ENCODE assay signal across 8 cellular contexts in the genomic region with DNA sequence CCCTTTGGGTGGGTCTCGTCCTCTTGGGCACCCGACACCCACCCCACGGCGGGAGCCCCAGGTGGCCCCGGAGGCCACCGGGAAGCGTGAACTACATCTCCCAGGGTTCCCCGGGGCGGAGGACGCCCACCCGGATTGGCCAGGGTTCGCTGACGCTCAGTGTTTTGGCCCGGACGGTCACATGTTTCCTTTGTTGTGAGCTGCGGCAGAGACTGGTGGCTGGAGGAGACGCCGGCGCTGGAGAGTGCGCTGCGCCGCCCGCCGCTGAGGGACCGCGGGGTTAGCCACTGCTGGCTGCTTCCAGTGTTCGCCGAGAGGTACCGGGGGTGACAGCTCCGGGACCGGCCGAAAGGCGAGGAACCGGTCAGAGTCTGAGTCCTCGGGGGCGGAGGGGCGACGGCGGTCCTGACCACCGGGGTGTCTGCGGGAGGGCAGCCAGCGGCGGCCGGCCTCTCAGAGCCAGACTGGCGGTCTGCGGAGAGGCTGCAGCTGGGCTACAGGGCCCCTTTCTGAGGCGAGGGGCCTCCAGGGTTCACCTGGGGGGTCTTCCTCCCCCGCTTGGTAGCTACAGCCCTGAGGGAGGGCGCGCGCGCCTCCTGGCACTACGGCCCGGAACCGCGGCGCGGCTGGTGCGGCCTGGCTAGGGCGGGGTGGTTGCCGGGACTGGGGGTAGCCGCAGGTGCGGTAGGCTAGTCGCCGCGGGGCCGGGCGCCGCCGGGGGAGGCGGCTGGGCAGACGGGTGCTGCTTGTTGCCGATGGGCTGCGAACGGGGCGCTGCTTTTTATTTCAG. TPM values are rescaled to one million over a fixed set of nuclear protein-coding genes. Genes with fewer than 3 reads are reported as not detected.
A peak's percentile ranks its signal among the peaks of the same experiment; 100 is the strongest.
DNase-seq lines count a peak whose midpoint lies in the region; ATAC-seq and TF ChIP-seq lines count a peak whose summit lies in the region.

A gene with protein sequence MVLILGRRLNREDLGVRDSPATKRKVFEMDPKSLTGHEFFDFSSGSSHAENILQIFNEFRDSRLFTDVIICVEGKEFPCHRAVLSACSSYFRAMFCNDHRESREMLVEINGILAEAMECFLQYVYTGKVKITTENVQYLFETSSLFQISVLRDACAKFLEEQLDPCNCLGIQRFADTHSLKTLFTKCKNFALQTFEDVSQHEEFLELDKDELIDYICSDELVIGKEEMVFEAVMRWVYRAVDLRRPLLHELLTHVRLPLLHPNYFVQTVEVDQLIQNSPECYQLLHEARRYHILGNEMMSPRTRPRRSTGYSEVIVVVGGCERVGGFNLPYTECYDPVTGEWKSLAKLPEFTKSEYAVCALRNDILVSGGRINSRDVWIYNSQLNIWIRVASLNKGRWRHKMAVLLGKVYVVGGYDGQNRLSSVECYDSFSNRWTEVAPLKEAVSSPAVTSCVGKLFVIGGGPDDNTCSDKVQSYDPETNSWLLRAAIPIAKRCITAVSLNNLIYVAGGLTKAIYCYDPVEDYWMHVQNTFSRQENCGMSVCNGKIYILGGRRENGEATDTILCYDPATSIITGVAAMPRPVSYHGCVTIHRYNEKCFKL (plus strand): TSS at position 193 of the 790 bp plus-strand sequence. CDS start 14,734 bp downstream, outside the sequence.

- no peaks in the 10 kb centered on the region for H3K27me3 ChIP-seq in right atrium auricular region
- H3K27me3 ChIP-seq in uterus: no peaks in the 10 kb centered on the region

- TF ChIP-seq POLR2A in uterus (IDR thresholded peaks at IDR 0.05): peak; percentile 98 to 99

- H3K27me3 Mint-ChIP-seq in T-helper 17 cell: no peaks in the 10 kb centered on the region

- no peak for TF ChIP-seq CTCF in right atrium auricular region (IDR thresholded peaks at IDR 0.05)
- TF ChIP-seq CTCF in uterus (IDR thresholded peaks at IDR 0.05): peak in 1 of 4 experiments; percentile 14

- H3K9me3 ChIP-seq in T-helper 17 cell (ENCODE audit: control insufficient read depth, low read length, poor library complexity, severe bottlenecking): no peaks in the 10 kb centered on the region
- no peaks in the 10 kb centered on the region for H3K9me3 ChIP-seq in right atrium auricular region
- H3K9me3 ChIP-seq in uterus: no peaks in the 10 kb centered on the region

- H3K27ac ChIP-seq in right atrium auricular region: peak within 1 kb of the TSS; percentile 99 to 100
- H3K27ac ChIP-seq in uterus: peak within 1 kb of the TSS; percentile 95 to 100

- DNase-seq in NCI-H1694 treated with DMSO at 0.1 percent for 48 hours (lab: John Stamatoyannopoulos, UW) (peak; percentile 86), T-helper 17 cell (peak; percentile 80 to 83 (median 83)), anterior cingulate cortex (lab: John Stamatoyannopoulos, UW) (peak; percentile 75 to 97 (median 94)), right atrium auricular region (ENCODE audit: low spot score) (peak; percentile 96), pulmonary artery endothelial cell (ENCODE audit: low read depth, low spot score) (peak; percentile 81), uterus (peak; percentile 91 to 92)

- peak within 1 kb of the TSS; percentile 97 for H3K4me3 Mint-ChIP-seq in T-helper 17 cell

- H3K36me3 Mint-ChIP-seq in T-helper 17 cell (ENCODE audit: low read depth): no peaks in the 10 kb centered on the region

- peaks cover 0 to 31% of the 10 kb centered on the region in 2 donors for H3K4me1 ChIP-seq in right atrium auricular region
- H3K4me1 ChIP-seq in uterus: no peaks in the 10 kb centered on the region

- H3K4me3 ChIP-seq in right atrium auricular region (peak within 1 kb of the TSS; percentile 96 to 100), uterus (peak within 1 kb of the TSS; percentile 85 to 97)

- intact Hi-C loops in uterus (cut with DNase I; ENCODE audit: low total_unique reads): no loop called here

- H3K36me3 ChIP-seq in right atrium auricular region (no peaks in the 10 kb centered on the region), uterus (no peaks in the 10 kb centered on the region)

- peaks cover 16% of the 10 kb centered on the region for H3K4me1 Mint-ChIP-seq in T-helper 17 cell

- H3K27ac Mint-ChIP-seq in T-helper 17 cell: peak within 1 kb of the TSS; percentile 90

- ATAC-seq in GM18498 (IDR thresholded peaks at IDR 0.05; ENCODE audit: unreplicated experiment): peak; percentile 85
- ATAC-seq in HG02938 (IDR thresholded peaks at IDR 0.05; ENCODE audit: unreplicated experiment): peak; percentile 78
- ATAC-seq in T-helper 17 cell: peak; percentile 81

RNA-seq across cellular contexts. Expression of the gene that starts here (rescaled TPM):
- total RNA-seq in T-helper 17 cell (100 to 1,000 TPM; 120 to 143 TPM), right atrium auricular region (100 to 1,000 TPM; 135 to 210 TPM), pulmonary artery endothelial cell (53.9 and 68.9 TPM in 2 replicates), uterus (100 to 1,000 TPM in 3 of 4 donors, 10 to 100 TPM in 1; 69.1 to 231 (median 146) TPM)

Comparison
In these comparisons a context has a peak if more than half of its experiments do, and no peak if none do; other contexts are left out.
1. Peak in every context shown above with its lines: DNase-seq, ATAC-seq, H3K4me3 ChIP-seq and H3K27ac ChIP-seq.